23 cellular contexts compared by ENCODE assay signal in genomic region chr2:169254774-169255173, GRCh38.
"Had no signal": no experiment of that assay in that cellular context is flagged by ENCODE, and none has a peak within 500 bp of the region (broad histone marks: within the 10 kb centered on the region; RNA-seq: fewer than 3 reads in every experiment).

No MANE protein-coding gene starts in this region.

- H3K36me3 ChIP-seq: esophagus squamous epithelium, stomach, tibial artery had no signal

- DNase-seq: activated CD4-positive, alpha-beta T cell treated with anti-CD3 and anti-CD28 coated beads for 36 hours; activated CD4-positive, CD25-positive, alpha-beta regulatory T cell; activated CD8-positive, alpha-beta T cell treated with anti-CD3 and anti-CD28 coated beads, Interleukin-2, amount 10 ng/mL, durations not matched to agents 7 days and 5 days; activated naive CD4-positive, alpha-beta T cell; activated T-cell treated with anti-CD3 and anti-CD28 coated beads for 4 hours; activated T-cell treated with anti-CD3 and anti-CD28 coated beads, Interleukin-2, amount 50 U/mL, for 72 hours; anterior cingulate cortex; dermis blood vessel endothelial cell; effector CD4-positive, alpha-beta T cell; esophagus squamous epithelium; left ventricle myocardium superior; midbrain; natural killer cell; retina; small intestine; stimulated activated CD4-positive, alpha-beta T cell treated with anti-CD3 and anti-CD28 coated beads, Interleukin-2, amount 100 ng/mL, for 24 hours; stimulated activated naive B cell treated with anti-CD40 and anti-IgM and Interleukin-4, amounts not matched to agents 10 μg/mL and 1 μg/mL and 100 μg/mL, for 72 hours; stomach; T-helper 2 cell; tibial artery had no signal

- H3K27ac ChIP-seq: epithelial cell of prostate, esophagus squamous epithelium, stomach, tibial artery had no signal

- ATAC-seq: activated CD4-positive, alpha-beta T cell treated with anti-CD3 and anti-CD28 coated beads for 36 hours; activated CD8-positive, alpha-beta T cell treated with anti-CD3 and anti-CD28 coated beads, Interleukin-2, amount 10 ng/mL, durations not matched to agents 7 days and 5 days; activated naive CD4-positive, alpha-beta T cell treated with anti-CD3 and anti-CD28 coated beads, Interleukin-2, amount 50 U/mL, for 72 hours; activated T-cell treated with anti-CD3 and anti-CD28 coated beads, Interleukin-2, amount 50 U/mL, for 72 hours; left ventricle myocardium superior; natural killer cell; sciatic nerve; stimulated activated naive B cell treated with anti-CD40 and anti-IgM and Interleukin-4, amounts not matched to agents 10 μg/mL and 1 μg/mL and 100 μg/mL, for 72 hours had no signal

- H3K27me3 ChIP-seq: esophagus squamous epithelium, stomach, tibial artery had no signal

- H3K4me3 ChIP-seq: esophagus squamous epithelium, stomach, tibial artery had no signal

- H3K4me1 ChIP-seq: esophagus squamous epithelium, stomach, tibial artery had no signal

- H3K9me3 ChIP-seq: esophagus squamous epithelium, stomach, tibial artery had no signal
